ENCODE assay signal across 21 cellular contexts in genomic region chr16:81326971-81327370, GRCh38. TPM values are rescaled to one million over a fixed set of nuclear protein-coding genes. Genes with fewer than 3 reads are reported as not detected.
DNase-seq lines count a peak whose midpoint lies in the region; ATAC-seq, FAIRE-seq and TF ChIP-seq lines count a peak whose summit lies in the region.
"Had no signal": no experiment of that assay in that cellular context is flagged by ENCODE, and none has a peak within 500 bp of the region (broad histone marks: within the 10 kb centered on the region; RNA-seq: fewer than 3 reads in every experiment).

No MANE protein-coding gene starts in this region.

- H3K27ac ChIP-seq in breast epithelium (peak overlapping the region; percentile 57 to 71), keratinocyte (ENCODE audit: control insufficient read depth, insufficient read depth, low read length) (peak overlapping the region; percentile 19)
- H3K27ac ChIP-seq: 22Rv1, BLaER1, HL-60 had no signal

- H4K20me1 ChIP-seq in keratinocyte (ENCODE audit: control insufficient read depth, extremely low read depth, insufficient read depth, low read length), result no peaks in the 10 kb centered on the region

- intact Hi-C loops in breast epithelium (cut with DNase I; ENCODE audit: low total_unique reads) (no loop called here), MCF 10A (cut with micrococcal nuclease) (no loop called here), left cardiac atrium (cut with DNase I) (no loop called here), natural killer cell (cut with micrococcal nuclease) (no loop called here)

- H3K27me3 ChIP-seq in breast epithelium (no peaks in the 10 kb centered on the region), keratinocyte (ENCODE audit: control insufficient read depth, extremely low read depth, insufficient read depth, low read length) (no peaks in the 10 kb centered on the region)
- H3K27me3 ChIP-seq: BLaER1 had no signal

- H3K27ac Mint-ChIP-seq in MCF 10A (ENCODE audit: low read depth, unreplicated experiment) (no peak overlapping the region), natural killer cell (no peak overlapping the region)
- H3K27ac Mint-ChIP-seq: CD8-positive, alpha-beta T cell; IgD-negative memory B cell had no signal

- H3K9ac ChIP-seq in keratinocyte (ENCODE audit: control insufficient read depth, extremely low read depth, insufficient read depth, low read length), result no peak overlapping the region
- H3K9ac ChIP-seq: BLaER1 had no signal

- H3K36me3 Mint-ChIP-seq in MCF 10A (ENCODE audit: insufficient read depth, unreplicated experiment) (peaks cover 9% of the 10 kb centered on the region), natural killer cell (no peaks in the 10 kb centered on the region)

- H3K36me3 ChIP-seq in breast epithelium (no peaks in the 10 kb centered on the region), keratinocyte (ENCODE audit: control insufficient read depth in 2 of 2, extremely low read depth in 1 of 2, insufficient read depth in 2 of 2, low read length in 2 of 2) (peaks cover 0 to 3% of the 10 kb centered on the region in 2 experiments)
- H3K36me3 ChIP-seq: HAP-1 had no signal

- H3K4me1 Mint-ChIP-seq in MCF 10A (ENCODE audit: insufficient read depth, unreplicated experiment) (peaks cover 48% of the 10 kb centered on the region), natural killer cell (peaks cover 5 to 17% of the 10 kb centered on the region in 2 donors)

- no peak for DNase-seq in breast epithelium (ENCODE audit: low spot score in 2 of 2)
- DNase-seq in MCF 10A (ENCODE audit: unreplicated experiment), result no peak
- no peak for DNase-seq in keratinocyte (ENCODE audit: low read depth, low spot score)
- DNase-seq in putamen (ENCODE audit: low spot score), result peak; percentile 53
- DNase-seq in activated T-cell treated with anti-CD3 and anti-CD28 coated beads, Interleukin-2, amount 50 U/mL, for 48 hours, result no peak
- DNase-seq in left cardiac atrium, result no peak
- DNase-seq in natural killer cell, result no peak
- DNase-seq: CD8-positive, alpha-beta T cell; Kasumi-1; NCI-H1105; NCI-H1694 treated with DMSO at 0.1 percent for 48 hours; NCI-H226; NCI-H524 treated with DMSO at 0.1 percent for 48 hours had no signal

- TF ChIP-seq POLR2A in breast epithelium (IDR thresholded peaks at IDR 0.05), result no peak

- no TSS peak for BruUV-seq in MCF 10A (replicated peaks; lab: Mats Ljungman, UMichigan)

- H3K27me3 Mint-ChIP-seq in MCF 10A (ENCODE audit: insufficient read depth, unreplicated experiment), result no peaks in the 10 kb centered on the region
- H3K27me3 Mint-ChIP-seq in natural killer cell (ENCODE audit: low read depth in 2 of 2), result no peaks in the 10 kb centered on the region
- H3K27me3 Mint-ChIP-seq: IgD-negative memory B cell had no signal

- FAIRE-seq in keratinocyte (lab: Jason Lieb, UNC), result no peak
- FAIRE-seq: HTR-8/SVneo had no signal

- H3K9me3 ChIP-seq in breast epithelium, result no peaks in the 10 kb centered on the region
- H3K9me3 ChIP-seq in keratinocyte (ENCODE audit: control insufficient read depth, low read depth, low read length), result no peaks in the 10 kb centered on the region
- H3K9me3 ChIP-seq: BLaER1, HAP-1 had no signal

- H2AFZ ChIP-seq in keratinocyte (ENCODE audit: control insufficient read depth, low read length), result no peak overlapping the region

- no peaks in the 10 kb centered on the region for H3K9me1 ChIP-seq in keratinocyte (ENCODE audit: control insufficient read depth, extremely low read depth, insufficient read depth, low read length)

- ATAC-seq in HG03460 (IDR thresholded peaks at IDR 0.05; ENCODE audit: unreplicated experiment), result no peak
- no peak for ATAC-seq in left cardiac atrium
- no peak for ATAC-seq in natural killer cell
- ATAC-seq: CD8-positive, alpha-beta T cell; Panc1 had no signal

- H3K4me1 ChIP-seq in breast epithelium (no peaks in the 10 kb centered on the region), keratinocyte (ENCODE audit: control insufficient read depth, extremely low read depth, insufficient read depth, low read length) (peaks cover 25% of the 10 kb centered on the region)
- H3K4me1 ChIP-seq: BLaER1 had no signal

- dilution Hi-C loops in keratinocyte (cut with MboI; ENCODE audit: extremely low pct_ligation_motif_present, low sequenced_read_pairs), result no loop called here

- H3K9me3 Mint-ChIP-seq in MCF 10A (ENCODE audit: unreplicated experiment) (no peaks in the 10 kb centered on the region), natural killer cell (no peaks in the 10 kb centered on the region)
- H3K9me3 Mint-ChIP-seq: CD8-positive, alpha-beta T cell; IgD-negative memory B cell had no signal

- POLR2A ChIA-PET in MCF 10A (lab: Yijun Ruan, JAX), result interaction anchor here (0.7 to 2.3 kb wide), 8 partner anchors 8 to 291 kb away, joined by 3 to 35 read pairs (median 5); partner anchors contain the start of genes ATMIN and GAN

- CTCF ChIA-PET in MCF 10A (lab: Yijun Ruan, JAX), result interaction anchor here (0.9 to 1.7 kb wide), 8 partner anchors 8 to 122 kb away, joined by 3 to 8 read pairs (median 6); no protein-coding TSS in a partner anchor

- H3K4me2 ChIP-seq in keratinocyte (ENCODE audit: control insufficient read depth, extremely low read depth, insufficient read depth, low read depth, low read length), result peak overlapping the region; percentile 74
- H3K4me2 ChIP-seq: BLaER1 had no signal

- TF ChIP-seq CTCF in breast epithelium (IDR thresholded peaks at IDR 0.05) (no peak), MCF 10A (IDR thresholded peaks at IDR 0.05; ENCODE audit: unreplicated experiment) (no peak), keratinocyte (optimal IDR thresholded peaks at IDR 0.05 in 1 of 3, IDR thresholded peaks at IDR 0.05 in 1 of 3, conservative IDR thresholded peaks at IDR 0.05 in 1 of 3; ENCODE audit: extremely low read depth in 1 of 3, insufficient read depth in 2 of 3, low read length in 3 of 3) (no peak), natural killer cell (IDR thresholded peaks at IDR 0.05) (no peak)

- H3K79me2 ChIP-seq in keratinocyte (ENCODE audit: control insufficient read depth, insufficient read depth, low read length), result peaks cover 61% of the 10 kb centered on the region

- H3K4me3 ChIP-seq in breast epithelium, result no peak overlapping the region
- peak overlapping the region in 2 of 3 experiments; percentile 1 to 20 for H3K4me3 ChIP-seq in keratinocyte (ENCODE audit: control insufficient read depth in 2 of 3, extremely low read depth in 1 of 3, insufficient read depth in 2 of 3, low read depth in 1 of 3, low read length in 3 of 3)
- H3K4me3 ChIP-seq: BLaER1, HAP-1 had no signal

- H3K4me3 Mint-ChIP-seq in MCF 10A (ENCODE audit: unreplicated experiment) (no peak overlapping the region), natural killer cell (no peak overlapping the region)
- H3K4me3 Mint-ChIP-seq: CD8-positive, alpha-beta T cell; IgD-negative memory B cell had no signal

RNA-seq across cellular contexts. Expression of gene GAN, which starts 12.2 kb away (rescaled TPM):
- 10 to 100 TPM in 2 of 3 donors, 1 to 10 TPM in 1; 7.5 to 15.7 (median 10.8) TPM for total RNA-seq in breast epithelium
- total RNA-seq in MCF 10A (2022), result 12.4 and 17.2 TPM in 2 replicates
- 5.3 to 6.5 TPM (median 5.8 TPM) in 3 replicates for polyA plus RNA-seq in keratinocyte
- 14.7 TPM for polyA plus RNA-seq in keratinocyte (2011; ENCODE audit: low read depth)
- 3.8 and 4.4 TPM in 2 replicates for polyA plus RNA-seq in keratinocyte (2011; cell fraction: cytosol; rRNA removed)
- polyA plus RNA-seq in keratinocyte (2011; cell fraction: nucleus; rRNA removed), result 11.0 and 12.7 TPM in 2 replicates
- polyA plus RNA-seq in keratinocyte (2012; ENCODE audit: low replicate concordance), result 3.2 and 11.1 TPM in 2 replicates
- polyA minus RNA-seq in keratinocyte, result 11.7 to 25.4 TPM (median 18.6 TPM) in 3 replicates
- 14.0 TPM for polyA minus RNA-seq in keratinocyte (2011; cell fraction: cytosol; rRNA and poly(A)+ RNA removed)
- polyA minus RNA-seq in keratinocyte (2011; cell fraction: nucleus; rRNA and poly(A)+ RNA removed), result 23.0 and 42.6 TPM in 2 replicates
- 10 to 100 TPM; 10.6 to 13.1 TPM for total RNA-seq in left cardiac atrium
- 1 to 10 TPM; 5.9 to 9.9 (median 7.3) TPM for total RNA-seq in natural killer cell

Comparison
In these comparisons a context has a peak if more than half of its experiments do, and no peak if none do; other contexts are left out.
1. H3K4me3 ChIP-seq: peak in keratinocyte (2 of 3); none in breast epithelium (0 of 3).